21 cellular contexts compared by ENCODE assay signal in the genomic region with DNA sequence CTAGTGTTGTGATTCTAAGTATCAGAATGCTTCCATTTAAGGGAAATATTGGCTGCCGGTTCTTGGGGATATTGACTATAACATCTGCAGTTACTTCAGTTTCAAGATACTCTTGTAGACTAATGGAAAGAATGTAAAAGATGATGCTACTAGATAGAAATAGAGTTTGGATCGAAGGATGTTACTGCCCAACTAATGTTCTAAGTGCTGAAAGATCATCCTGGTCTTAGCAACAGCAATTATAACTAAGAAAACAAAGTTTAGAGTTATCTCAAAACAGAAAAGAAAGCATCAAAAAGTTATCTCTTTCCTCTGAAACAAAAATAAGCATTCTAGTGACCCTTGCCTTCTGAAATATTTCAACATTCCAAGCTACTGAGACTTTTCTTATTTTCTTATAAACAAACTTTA. TPM values are rescaled to one million over a fixed set of nuclear protein-coding genes. Genes with fewer than 3 reads are reported as not detected.
A peak's percentile ranks its signal among the peaks of the same experiment; 100 is the strongest.
DNase-seq lines count a peak whose midpoint lies in the region; ATAC-seq, FAIRE-seq and TF ChIP-seq lines count a peak whose summit lies in the region.
"Had no signal": no experiment of that assay in that cellular context is flagged by ENCODE, and none has a peak within 500 bp of the region (broad histone marks: within the 10 kb centered on the region; RNA-seq: fewer than 3 reads in every experiment).

No MANE protein-coding gene starts in this region.

- 59 to 66% methylated on average over 2 of the region's 2 CpGs for WGBS in lower leg skin, 2 donors

- H3K9me3 Mint-ChIP-seq in mesothelial cell of epicardium = no peaks in the 10 kb centered on the region
- H3K9me3 Mint-ChIP-seq: stimulated activated memory B cell treated with anti-CD40 and anti-IgM and Interleukin-4, amounts not matched to agents 10 μg/mL and 1 μg/mL and 100 μg/mL, for 72 hours had no signal

- peaks cover 0 to 26% (median 20%) of the 10 kb centered on the region in 5 donors for H3K4me1 ChIP-seq in subcutaneous abdominal adipose tissue (ENCODE audit: control insufficient read depth in 5 of 5, insufficient read depth in 5 of 5, low read length in 5 of 5)
- no peaks in the 10 kb centered on the region for H3K4me1 ChIP-seq in effector memory CD4-positive, alpha-beta T cell (ENCODE audit: control insufficient read depth, insufficient read depth, low read length, poor library complexity, severe bottlenecking)

- peak overlapping the region in 3 of 5 donors; percentile 13 to 30 (median 21) for H3K9ac ChIP-seq in subcutaneous abdominal adipose tissue (ENCODE audit: low read length in 5 of 5)

- no peak for TF ChIP-seq POLR2A in lower leg skin (IDR thresholded peaks at IDR 0.05)

- H3K27me3 ChIP-seq in dorsolateral prefrontal cortex = no peaks in the 10 kb centered on the region
- no peaks in the 10 kb centered on the region for H3K27me3 ChIP-seq in subcutaneous abdominal adipose tissue (ENCODE audit: control insufficient read depth in 5 of 5, insufficient read depth in 4 of 5, low read length in 5 of 5)
- H3K27me3 ChIP-seq in effector memory CD4-positive, alpha-beta T cell (replicated peaks; ENCODE audit: control insufficient read depth, insufficient read depth, low read length, poor library complexity, severe bottlenecking) = no peaks in the 10 kb centered on the region
- H3K27me3 ChIP-seq: hepatocyte, ovary had no signal

- peak; percentile 60 for FAIRE-seq in HTR-8/SVneo (lab: Jason Lieb, UNC)
- FAIRE-seq: G401.6 had no signal

- no peaks in the 10 kb centered on the region for H3K36me3 Mint-ChIP-seq in mesothelial cell of epicardium
- H3K36me3 Mint-ChIP-seq: IgD-negative memory B cell; stimulated activated memory B cell treated with anti-CD40 and anti-IgM and Interleukin-4, amounts not matched to agents 10 μg/mL and 1 μg/mL and 100 μg/mL, for 72 hours had no signal

- H3K4me3 Mint-ChIP-seq in mesothelial cell of epicardium = no peak overlapping the region
- H3K4me3 Mint-ChIP-seq: IgD-negative memory B cell; stimulated activated memory B cell treated with anti-CD40 and anti-IgM and Interleukin-4, amounts not matched to agents 10 μg/mL and 1 μg/mL and 100 μg/mL, for 72 hours had no signal

- DNase-seq in HTR-8/SVneo (ENCODE audit: insufficient read length, low spot score) (no peak), dorsolateral prefrontal cortex (no peak), mesothelial cell of epicardium (ENCODE audit: low spot score in 2 of 2, unreplicated experiment in 2 of 2) (no peak), lower leg skin (ENCODE audit: low spot score in 2 of 2) (no peak)
- no peak for DNase-seq in effector memory CD4-positive, alpha-beta T cell
- DNase-seq: activated CD4-positive, alpha-beta T cell treated with anti-CD3 and anti-CD28 coated beads for 1 hour; activated T-cell treated with anti-CD3 and anti-CD28 coated beads, Interleukin-2, amount 50 U/mL, for 1 hour; effector CD4-positive, alpha-beta T cell; NCI-H1105; NCI-H345; stimulated activated CD4-positive, alpha-beta T cell treated with anti-CD3 and anti-CD28 coated beads, Interleukin-2, amount 100 ng/mL, for 48 hours had no signal

- ATAC-seq in HG03342 (IDR thresholded peaks at IDR 0.05; ENCODE audit: unreplicated experiment) (no peak), HG03108 (IDR thresholded peaks at IDR 0.05; ENCODE audit: unreplicated experiment) (no peak)
- ATAC-seq: HCT116; stimulated activated memory B cell treated with anti-CD40 and anti-IgM and Interleukin-4, amounts not matched to agents 10 μg/mL and 1 μg/mL and 100 μg/mL, for 72 hours had no signal

- peak overlapping the region; percentile 27 for H3K27ac Mint-ChIP-seq in mesothelial cell of epicardium
- H3K27ac Mint-ChIP-seq: IgD-negative memory B cell; stimulated activated memory B cell treated with anti-CD40 and anti-IgM and Interleukin-4, amounts not matched to agents 10 μg/mL and 1 μg/mL and 100 μg/mL, for 72 hours had no signal

- H3K9me3 ChIP-seq in subcutaneous abdominal adipose tissue (ENCODE audit: control insufficient read depth in 5 of 5, low read length in 5 of 5) = no peaks in the 10 kb centered on the region
- no peaks in the 10 kb centered on the region for H3K9me3 ChIP-seq in effector memory CD4-positive, alpha-beta T cell (ENCODE audit: control insufficient read depth, low read length)
- H3K9me3 ChIP-seq: ovary had no signal

- no peaks in the 10 kb centered on the region for H3K27me3 Mint-ChIP-seq in mesothelial cell of epicardium (ENCODE audit: low read depth)

- peak overlapping the region in 37 of 59 donors; percentile 1 to 78 (median 49) for H3K27ac ChIP-seq in dorsolateral prefrontal cortex
- H3K27ac ChIP-seq in subcutaneous abdominal adipose tissue (ENCODE audit: low read depth, low read length) = peak overlapping the region; percentile 80
- no peak overlapping the region for H3K27ac ChIP-seq in effector memory CD4-positive, alpha-beta T cell (ENCODE audit: insufficient read depth, low read length, poor library complexity, severe bottlenecking)
- H3K27ac ChIP-seq: C4-2B, hepatocyte, ovary had no signal

- H3K36me3 ChIP-seq in subcutaneous abdominal adipose tissue (ENCODE audit: control insufficient read depth in 5 of 5, insufficient read depth in 5 of 5, low read length in 5 of 5) = no peaks in the 10 kb centered on the region
- no peaks in the 10 kb centered on the region for H3K36me3 ChIP-seq in effector memory CD4-positive, alpha-beta T cell (ENCODE audit: control insufficient read depth, insufficient read depth, low read length)
- H3K36me3 ChIP-seq: ovary had no signal

- H3K4me3 ChIP-seq in dorsolateral prefrontal cortex (peak overlapping the region in 13 of 59 donors; percentile 1 to 48 (median 22)), subcutaneous abdominal adipose tissue (ENCODE audit: low read depth in 1 of 5, low read length in 5 of 5) (no peak overlapping the region), lower leg skin (ENCODE audit: low read depth, poor library complexity, severe bottlenecking) (no peak overlapping the region)
- no peak overlapping the region for H3K4me3 ChIP-seq in effector memory CD4-positive, alpha-beta T cell (ENCODE audit: insufficient read depth, low read depth, low read length, poor library complexity, severe bottlenecking)
- H3K4me3 ChIP-seq: hepatocyte, ovary had no signal

- H3K4me1 Mint-ChIP-seq in mesothelial cell of epicardium = peaks cover 4% of the 10 kb centered on the region
- H3K4me1 Mint-ChIP-seq: IgD-negative memory B cell; stimulated activated memory B cell treated with anti-CD40 and anti-IgM and Interleukin-4, amounts not matched to agents 10 μg/mL and 1 μg/mL and 100 μg/mL, for 72 hours had no signal

- no peak for TF ChIP-seq CTCF in dorsolateral prefrontal cortex (IDR thresholded peaks at IDR 0.05 in 54 of 56, conservative IDR thresholded peaks at IDR 0.05 in 2 of 56; ENCODE audit: low read depth in 1 of 56, partially characterized antibody in 56 of 56)
- TF ChIP-seq CTCF in mesothelial cell of epicardium (IDR thresholded peaks at IDR 0.05; ENCODE audit: unreplicated experiment) = no peak
- no peak for TF ChIP-seq CTCF in lower leg skin (IDR thresholded peaks at IDR 0.05)

- intact Hi-C loops in dorsolateral prefrontal cortex (cut with DNase I) (loop anchor here in 1 of 2 donors (2.0 kb wide), 1 partner anchor 77 kb away; no protein-coding TSS in a partner anchor), lower leg skin (cut with DNase I; ENCODE audit: low total_unique reads) (no loop called here)

RNA-seq across cellular contexts. Expression of gene ITGA1, which starts 49.9 kb away (rescaled TPM):
- 10 to 100 TPM in 92 of 120 experiments, 1 to 10 TPM in 28; 3.7 to 35.1 (median 13.0) TPM for total RNA-seq in dorsolateral prefrontal cortex
- total RNA-seq in mesothelial cell of epicardium = 8.3 to 10.8 TPM (median 9.1 TPM) in 3 replicates
- total RNA-seq in lower leg skin = 10 to 100 TPM in 1 of 4 donors, 1 to 10 TPM in 3; 2.4 to 10.7 (median 5.4) TPM

RNA-seq across cellular contexts. Expression of gene PELO, which starts 49.9 kb away (rescaled TPM):
- 10 to 100 TPM; 11.6 to 28.0 (median 17.4) TPM for total RNA-seq in dorsolateral prefrontal cortex
- 12.5 to 14.2 TPM (median 14.0 TPM) in 3 replicates for total RNA-seq in mesothelial cell of epicardium
- 10 to 100 TPM; 13.3 to 16.5 (median 13.9) TPM for total RNA-seq in lower leg skin
